1 cellular context compared by ENCODE assay signal in the genomic region with DNA sequence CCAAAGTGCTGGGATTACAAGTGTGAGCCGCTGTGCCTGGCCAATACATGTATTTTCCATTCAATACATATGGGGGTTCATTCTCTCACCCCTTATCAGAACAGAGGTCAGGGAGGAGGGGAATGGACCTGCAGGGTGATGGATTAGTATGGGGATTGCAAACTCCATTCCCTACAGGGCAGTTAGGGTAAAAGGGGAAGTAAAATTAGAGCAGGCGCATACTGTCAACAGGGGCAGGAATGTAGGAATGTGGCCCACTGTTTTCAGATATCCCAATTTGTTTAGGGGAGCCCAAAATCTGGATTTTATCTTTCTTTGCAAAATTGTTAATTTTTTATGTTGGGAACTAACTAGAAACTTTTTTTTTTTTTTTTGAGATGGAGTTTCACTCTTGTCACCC.
A peak's percentile ranks its signal among the peaks of the same experiment; 100 is the strongest.
TF ChIP-seq lines count a peak whose summit lies in the region.

No MANE protein-coding gene starts in this region.

TF ChIP-seq in H1, 55 proteins besides CTCF, POLR2A, EP300 and RAD21:
- TF ChIP-seq, protein P1, sequence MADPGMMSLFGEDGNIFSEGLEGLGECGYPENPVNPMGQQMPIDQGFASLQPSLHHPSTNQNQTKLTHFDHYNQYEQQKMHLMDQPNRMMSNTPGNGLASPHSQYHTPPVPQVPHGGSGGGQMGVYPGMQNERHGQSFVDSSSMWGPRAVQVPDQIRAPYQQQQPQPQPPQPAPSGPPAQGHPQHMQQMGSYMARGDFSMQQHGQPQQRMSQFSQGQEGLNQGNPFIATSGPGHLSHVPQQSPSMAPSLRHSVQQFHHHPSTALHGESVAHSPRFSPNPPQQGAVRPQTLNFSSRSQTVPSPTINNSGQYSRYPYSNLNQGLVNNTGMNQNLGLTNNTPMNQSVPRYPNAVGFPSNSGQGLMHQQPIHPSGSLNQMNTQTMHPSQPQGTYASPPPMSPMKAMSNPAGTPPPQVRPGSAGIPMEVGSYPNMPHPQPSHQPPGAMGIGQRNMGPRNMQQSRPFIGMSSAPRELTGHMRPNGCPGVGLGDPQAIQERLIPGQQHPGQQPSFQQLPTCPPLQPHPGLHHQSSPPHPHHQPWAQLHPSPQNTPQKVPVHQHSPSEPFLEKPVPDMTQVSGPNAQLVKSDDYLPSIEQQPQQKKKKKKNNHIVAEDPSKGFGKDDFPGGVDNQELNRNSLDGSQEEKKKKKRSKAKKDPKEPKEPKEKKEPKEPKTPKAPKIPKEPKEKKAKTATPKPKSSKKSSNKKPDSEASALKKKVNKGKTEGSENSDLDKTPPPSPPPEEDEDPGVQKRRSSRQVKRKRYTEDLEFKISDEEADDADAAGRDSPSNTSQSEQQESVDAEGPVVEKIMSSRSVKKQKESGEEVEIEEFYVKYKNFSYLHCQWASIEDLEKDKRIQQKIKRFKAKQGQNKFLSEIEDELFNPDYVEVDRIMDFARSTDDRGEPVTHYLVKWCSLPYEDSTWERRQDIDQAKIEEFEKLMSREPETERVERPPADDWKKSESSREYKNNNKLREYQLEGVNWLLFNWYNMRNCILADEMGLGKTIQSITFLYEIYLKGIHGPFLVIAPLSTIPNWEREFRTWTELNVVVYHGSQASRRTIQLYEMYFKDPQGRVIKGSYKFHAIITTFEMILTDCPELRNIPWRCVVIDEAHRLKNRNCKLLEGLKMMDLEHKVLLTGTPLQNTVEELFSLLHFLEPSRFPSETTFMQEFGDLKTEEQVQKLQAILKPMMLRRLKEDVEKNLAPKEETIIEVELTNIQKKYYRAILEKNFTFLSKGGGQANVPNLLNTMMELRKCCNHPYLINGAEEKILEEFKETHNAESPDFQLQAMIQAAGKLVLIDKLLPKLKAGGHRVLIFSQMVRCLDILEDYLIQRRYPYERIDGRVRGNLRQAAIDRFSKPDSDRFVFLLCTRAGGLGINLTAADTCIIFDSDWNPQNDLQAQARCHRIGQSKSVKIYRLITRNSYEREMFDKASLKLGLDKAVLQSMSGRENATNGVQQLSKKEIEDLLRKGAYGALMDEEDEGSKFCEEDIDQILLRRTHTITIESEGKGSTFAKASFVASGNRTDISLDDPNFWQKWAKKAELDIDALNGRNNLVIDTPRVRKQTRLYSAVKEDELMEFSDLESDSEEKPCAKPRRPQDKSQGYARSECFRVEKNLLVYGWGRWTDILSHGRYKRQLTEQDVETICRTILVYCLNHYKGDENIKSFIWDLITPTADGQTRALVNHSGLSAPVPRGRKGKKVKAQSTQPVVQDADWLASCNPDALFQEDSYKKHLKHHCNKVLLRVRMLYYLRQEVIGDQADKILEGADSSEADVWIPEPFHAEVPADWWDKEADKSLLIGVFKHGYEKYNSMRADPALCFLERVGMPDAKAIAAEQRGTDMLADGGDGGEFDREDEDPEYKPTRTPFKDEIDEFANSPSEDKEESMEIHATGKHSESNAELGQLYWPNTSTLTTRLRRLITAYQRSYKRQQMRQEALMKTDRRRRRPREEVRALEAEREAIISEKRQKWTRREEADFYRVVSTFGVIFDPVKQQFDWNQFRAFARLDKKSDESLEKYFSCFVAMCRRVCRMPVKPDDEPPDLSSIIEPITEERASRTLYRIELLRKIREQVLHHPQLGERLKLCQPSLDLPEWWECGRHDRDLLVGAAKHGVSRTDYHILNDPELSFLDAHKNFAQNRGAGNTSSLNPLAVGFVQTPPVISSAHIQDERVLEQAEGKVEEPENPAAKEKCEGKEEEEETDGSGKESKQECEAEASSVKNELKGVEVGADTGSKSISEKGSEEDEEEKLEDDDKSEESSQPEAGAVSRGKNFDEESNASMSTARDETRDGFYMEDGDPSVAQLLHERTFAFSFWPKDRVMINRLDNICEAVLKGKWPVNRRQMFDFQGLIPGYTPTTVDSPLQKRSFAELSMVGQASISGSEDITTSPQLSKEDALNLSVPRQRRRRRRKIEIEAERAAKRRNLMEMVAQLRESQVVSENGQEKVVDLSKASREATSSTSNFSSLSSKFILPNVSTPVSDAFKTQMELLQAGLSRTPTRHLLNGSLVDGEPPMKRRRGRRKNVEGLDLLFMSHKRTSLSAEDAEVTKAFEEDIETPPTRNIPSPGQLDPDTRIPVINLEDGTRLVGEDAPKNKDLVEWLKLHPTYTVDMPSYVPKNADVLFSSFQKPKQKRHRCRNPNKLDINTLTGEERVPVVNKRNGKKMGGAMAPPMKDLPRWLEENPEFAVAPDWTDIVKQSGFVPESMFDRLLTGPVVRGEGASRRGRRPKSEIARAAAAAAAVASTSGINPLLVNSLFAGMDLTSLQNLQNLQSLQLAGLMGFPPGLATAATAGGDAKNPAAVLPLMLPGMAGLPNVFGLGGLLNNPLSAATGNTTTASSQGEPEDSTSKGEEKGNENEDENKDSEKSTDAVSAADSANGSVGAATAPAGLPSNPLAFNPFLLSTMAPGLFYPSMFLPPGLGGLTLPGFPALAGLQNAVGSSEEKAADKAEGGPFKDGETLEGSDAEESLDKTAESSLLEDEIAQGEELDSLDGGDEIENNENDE (IDR thresholded peaks at IDR 0.05; ENCODE audit: insufficient replicate concordance, low read length) = no peak
- TF ChIP-seq SIX5 (IDR thresholded peaks at IDR 0.05; ENCODE audit: low read depth, low read length) (no peak), TEAD4 (IDR thresholded peaks at IDR 0.05; ENCODE audit: low read depth, low read length) (peak; percentile 65), BCL11A (IDR thresholded peaks at IDR 0.05; ENCODE audit: low read depth in 2 of 2, low read length in 2 of 2) (no peak), RBBP5 (IDR thresholded peaks at IDR 0.05; ENCODE audit: borderline replicate concordance, low read depth, low read length) (no peak)
- TF ChIP-seq, protein P2, sequence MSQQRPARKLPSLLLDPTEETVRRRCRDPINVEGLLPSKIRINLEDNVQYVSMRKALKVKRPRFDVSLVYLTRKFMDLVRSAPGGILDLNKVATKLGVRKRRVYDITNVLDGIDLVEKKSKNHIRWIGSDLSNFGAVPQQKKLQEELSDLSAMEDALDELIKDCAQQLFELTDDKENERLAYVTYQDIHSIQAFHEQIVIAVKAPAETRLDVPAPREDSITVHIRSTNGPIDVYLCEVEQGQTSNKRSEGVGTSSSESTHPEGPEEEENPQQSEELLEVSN (IDR thresholded peaks at IDR 0.05) = no peak
